Comparison of ENCODE assay signal across 20 cellular contexts in genomic region chr12:80175307-80175930, GRCh38.
DNase-seq lines count a peak whose midpoint lies in the region; ATAC-seq and TF ChIP-seq lines count a peak whose summit lies in the region.
"Had no signal": no experiment of that assay in that cellular context is flagged by ENCODE, and none has a peak within 500 bp of the region (broad histone marks: within the 10 kb centered on the region; RNA-seq: fewer than 3 reads in every experiment).

No MANE protein-coding gene starts in this region.

- H3K9me3 Mint-ChIP-seq in activated naive CD4-positive, alpha-beta T cell treated with anti-CD3 and anti-CD28 coated beads for 36 hours = no peaks in the 10 kb centered on the region
- no peaks in the 10 kb centered on the region for H3K9me3 Mint-ChIP-seq in activated T-helper 17 cell treated with anti-CD3 and anti-CD28 coated beads, Interleukin-2, amount 50 U/mL, for 72 hours
- H3K9me3 Mint-ChIP-seq: stimulated activated memory B cell treated with anti-CD40 and anti-IgM and Interleukin-4, amounts not matched to agents 10 μg/mL and 1 μg/mL and 100 μg/mL, for 72 hours had no signal

- intact Hi-C loops in activated naive CD4-positive, alpha-beta T cell treated with anti-CD3 and anti-CD28 coated beads for 36 hours (cut with micrococcal nuclease) = no loop called here

- H3K4me3 Mint-ChIP-seq in activated naive CD4-positive, alpha-beta T cell treated with anti-CD3 and anti-CD28 coated beads for 36 hours = no peak overlapping the region
- H3K4me3 Mint-ChIP-seq in activated T-helper 17 cell treated with anti-CD3 and anti-CD28 coated beads, Interleukin-2, amount 50 U/mL, for 72 hours = no peak overlapping the region
- H3K4me3 Mint-ChIP-seq: stimulated activated memory B cell treated with anti-CD40 and anti-IgM and Interleukin-4, amounts not matched to agents 10 μg/mL and 1 μg/mL and 100 μg/mL, for 72 hours had no signal

- DNase-seq in activated naive CD4-positive, alpha-beta T cell treated with anti-CD3 and anti-CD28 coated beads for 36 hours = peak; percentile 13
- DNase-seq in activated naive CD4-positive, alpha-beta T cell treated with anti-CD3 and anti-CD28 coated beads, Interleukin-2, amount 50 U/mL, for 16 hours = no peak
- DNase-seq in LHCN-M2 (ENCODE audit: low read depth) = peak; percentile 31
- DNase-seq in omental fat pad (ENCODE audit: low spot score) = no peak
- no peak for DNase-seq in mucosa of gallbladder (ENCODE audit: low spot score)
- DNase-seq: activated naive CD4-positive, alpha-beta T cell; activated T-cell treated with anti-CD3 and anti-CD28 coated beads for 4 hours; aorta; central memory CD4-positive, alpha-beta T cell; Karpas-422; mucosa of descending colon; NCI-H1048; NCI-H2081; NCI-H510A; testis had no signal

- CTCF ChIA-PET in activated naive CD4-positive, alpha-beta T cell treated with anti-CD3 and anti-CD28 coated beads for 36 hours (lab: Charles Lee) = interaction anchor here (0.5 kb wide), 1 partner anchor 14 kb away, joined by 3 read pairs; no protein-coding TSS in a partner anchor

- H3K27me3 Mint-ChIP-seq in activated naive CD4-positive, alpha-beta T cell treated with anti-CD3 and anti-CD28 coated beads for 36 hours (ENCODE audit: low read depth) = no peaks in the 10 kb centered on the region
- peaks cover 10% of the 10 kb centered on the region for H3K27me3 Mint-ChIP-seq in activated T-helper 17 cell treated with anti-CD3 and anti-CD28 coated beads, Interleukin-2, amount 50 U/mL, for 72 hours
- H3K27me3 Mint-ChIP-seq: progenitor cell of endocrine pancreas had no signal

- H3K36me3 Mint-ChIP-seq in activated naive CD4-positive, alpha-beta T cell treated with anti-CD3 and anti-CD28 coated beads for 36 hours (ENCODE audit: low read depth) = no peaks in the 10 kb centered on the region
- H3K36me3 Mint-ChIP-seq in activated T-helper 17 cell treated with anti-CD3 and anti-CD28 coated beads, Interleukin-2, amount 50 U/mL, for 72 hours (ENCODE audit: low read depth) = no peaks in the 10 kb centered on the region
- H3K36me3 Mint-ChIP-seq: stimulated activated memory B cell treated with anti-CD40 and anti-IgM and Interleukin-4, amounts not matched to agents 10 μg/mL and 1 μg/mL and 100 μg/mL, for 72 hours had no signal

- no peaks in the 10 kb centered on the region for H3K4me1 Mint-ChIP-seq in activated naive CD4-positive, alpha-beta T cell treated with anti-CD3 and anti-CD28 coated beads for 36 hours (ENCODE audit: low read depth)
- H3K4me1 Mint-ChIP-seq in activated T-helper 17 cell treated with anti-CD3 and anti-CD28 coated beads, Interleukin-2, amount 50 U/mL, for 72 hours = peaks cover 7% of the 10 kb centered on the region
- H3K4me1 Mint-ChIP-seq: stimulated activated memory B cell treated with anti-CD40 and anti-IgM and Interleukin-4, amounts not matched to agents 10 μg/mL and 1 μg/mL and 100 μg/mL, for 72 hours had no signal

- no peak overlapping the region for H3K27ac Mint-ChIP-seq in activated naive CD4-positive, alpha-beta T cell treated with anti-CD3 and anti-CD28 coated beads for 36 hours
- H3K27ac Mint-ChIP-seq in activated T-helper 17 cell treated with anti-CD3 and anti-CD28 coated beads, Interleukin-2, amount 50 U/mL, for 72 hours = no peak overlapping the region
- H3K27ac Mint-ChIP-seq: progenitor cell of endocrine pancreas; stimulated activated memory B cell treated with anti-CD40 and anti-IgM and Interleukin-4, amounts not matched to agents 10 μg/mL and 1 μg/mL and 100 μg/mL, for 72 hours had no signal

- no peak for TF ChIP-seq CTCF in omental fat pad (IDR thresholded peaks at IDR 0.05)

- peak; percentile 72 for ATAC-seq in activated T-helper 17 cell treated with anti-CD3 and anti-CD28 coated beads, Interleukin-2, amount 50 U/mL, for 72 hours (replicated peaks)
- ATAC-seq in omental fat pad (ENCODE audit: low FRiP score) (peak; percentile 51), GM21515 (IDR thresholded peaks at IDR 0.05; ENCODE audit: unreplicated experiment) (no peak), HG03571 (IDR thresholded peaks at IDR 0.05; ENCODE audit: unreplicated experiment) (no peak)
- ATAC-seq: mucosa of descending colon; stimulated activated memory B cell treated with anti-CD40 and anti-IgM and Interleukin-4, amounts not matched to agents 10 μg/mL and 1 μg/mL and 100 μg/mL, for 72 hours had no signal

Comparison
In these comparisons a context has a peak if more than half of its experiments do, and no peak if none do; other contexts are left out.
1. DNase-seq: peak in activated naive CD4-positive, alpha-beta T cell treated with anti-CD3 and anti-CD28 coated beads for 36 hours (single experiment) and LHCN-M2 (single experiment); none in activated naive CD4-positive, alpha-beta T cell treated with anti-CD3 and anti-CD28 coated beads, Interleukin-2, amount 50 U/mL, for 16 hours (single experiment), omental fat pad (single experiment) and mucosa of gallbladder (single experiment).
2. ATAC-seq: peak in activated T-helper 17 cell treated with anti-CD3 and anti-CD28 coated beads, Interleukin-2, amount 50 U/mL, for 72 hours (single experiment) and omental fat pad (single experiment); none in GM21515 (single experiment) and HG03571 (single experiment).